8 cellular contexts compared by ENCODE assay signal in the genomic region with DNA sequence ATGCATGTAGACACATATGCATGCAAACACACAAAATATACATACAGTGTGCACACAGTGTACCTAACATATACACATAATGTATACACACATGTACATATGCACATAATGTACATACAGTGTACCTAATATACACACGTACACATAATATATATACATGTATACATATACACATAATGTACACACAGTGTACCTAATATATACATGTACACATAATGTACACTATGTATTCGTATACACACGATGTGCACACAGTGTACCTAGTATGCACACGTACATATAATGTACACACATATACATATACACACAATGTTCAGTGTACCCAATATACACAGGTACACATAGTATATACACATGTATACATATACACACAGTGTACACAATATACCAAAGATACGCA.
"Had no signal": no experiment of that assay in that cellular context is flagged by ENCODE, and none has a peak within 500 bp of the region (broad histone marks: within the 10 kb centered on the region; RNA-seq: fewer than 3 reads in every experiment).

No MANE protein-coding gene starts in this region.

- H3K4me3 Mint-ChIP-seq: GM23338, H9, IgD-negative memory B cell had no signal

- ATAC-seq: GM23338, HepG2 had no signal

- H3K27me3 Mint-ChIP-seq: IgD-negative memory B cell had no signal

- FAIRE-seq: H1, H54, HepG2 had no signal

- H3K36me3 Mint-ChIP-seq: IgD-negative memory B cell had no signal

- H3K4me1 Mint-ChIP-seq: GM23338, H9, IgD-negative memory B cell had no signal

- H3K27ac Mint-ChIP-seq: GM23338, H9, IgD-negative memory B cell had no signal

- DNase-seq: H9, HCEC 1CT, KG1 had no signal

- H3K4me3 ChIP-seq: GM23338 had no signal
